In genomic region chr7:21426286-21426957, GRCh38 we compare ENCODE assay signal across 8 cellular contexts. TPM values are rescaled to one million over a fixed set of nuclear protein-coding genes. Genes with fewer than 3 reads are reported as not detected.
A peak's percentile ranks its signal among the peaks of the same experiment; 100 is the strongest.
DNase-seq lines count a peak whose midpoint lies in the region; ATAC-seq, FAIRE-seq and TF ChIP-seq lines count a peak whose summit lies in the region.

No MANE protein-coding gene starts in this region.

- ATAC-seq in A549 (no peak), GM21360 (IDR thresholded peaks at IDR 0.05; ENCODE audit: unreplicated experiment) (no peak)
- ATAC-seq in activated naive CD8-positive, alpha-beta T cell treated with anti-CD3 and anti-CD28 coated beads, Interleukin-2, amount 50 U/mL, for 24 hours: no peak

- peak overlapping the region; percentile 62 for H3K27ac ChIP-seq in A549
- peak overlapping the region; percentile 71 for H3K27ac ChIP-seq in layer of hippocampus (ENCODE audit: low read depth, low read length)
- H3K27ac ChIP-seq in tibial nerve: peak overlapping the region; percentile 65 to 97 (median 94)

- CTCF ChIA-PET in A549 (lab: Yijun Ruan, JAX): interaction anchor here (0.6 to 1.7 kb wide), 3 partner anchors 11 to 575 kb away, joined by 3 to 6 read pairs (median 3); no protein-coding TSS in a partner anchor

- no peak for TF ChIP-seq EP300 in A549 (IDR thresholded peaks at IDR 0.05)
- no peak for TF ChIP-seq EP300 in tibial nerve (IDR thresholded peaks at IDR 0.05)

- peaks cover 7% of the 10 kb centered on the region for H3K36me3 ChIP-seq in H7 (replicated peaks; ENCODE audit: control insufficient read depth, insufficient read depth, low read length)
- H3K36me3 ChIP-seq in tibial nerve: peaks cover 0 to 12% (median 0%) of the 10 kb centered on the region in 3 donors

- DNase-seq in A549 (ENCODE audit: low read depth in 1 of 2, low spot score in 1 of 2): peak in 1 of 2 experiments; percentile 7
- DNase-seq in H7: peak; percentile 16
- no peak for DNase-seq in activated naive CD8-positive, alpha-beta T cell treated with anti-CD3 and anti-CD28 coated beads, Interleukin-2, amount 50 U/mL, for 24 hours
- no peak for DNase-seq in tibial nerve (ENCODE audit: low spot score in 2 of 2)
- DNase-seq in GM13977 (ENCODE audit: low spot score): no peak
- no peak for DNase-seq in HuH-7 (ENCODE audit: low spot score)

- TF ChIP-seq CTCF in A549 (IDR thresholded peaks at IDR 0.05) (no peak), tibial nerve (IDR thresholded peaks at IDR 0.05) (no peak), GM13977 (IDR thresholded peaks at IDR 0.05; ENCODE audit: extremely low read depth, insufficient read depth, missing control alignments) (no peak)

- peaks cover 16% of the 10 kb centered on the region for H3K36me3 Mint-ChIP-seq in activated naive CD8-positive, alpha-beta T cell treated with anti-CD3 and anti-CD28 coated beads, Interleukin-2, amount 50 U/mL, for 24 hours (ENCODE audit: low read depth)

- 45% methylated on average over 12 of the region's 13 CpGs for WGBS in A549 (ENCODE audit: missing lambda C conversion rate)
- WGBS in tibial nerve, 2 donors: 14 to 17% methylated on average over 12 to 13 of the region's 13 CpGs

- H3K4me3 ChIP-seq in A549 (peak overlapping the region; percentile 52), H7 (ENCODE audit: insufficient read depth, low read depth, low read length) (peak overlapping the region; percentile 36), tibial nerve (peak overlapping the region; percentile 38 to 88 (median 68))

- TF ChIP-seq RAD21 in A549 (conservative IDR thresholded peaks at IDR 0.05 in 1 of 2, IDR thresholded peaks at IDR 0.05 in 1 of 2): no peak

- H3K9me3 ChIP-seq in A549 (no peaks in the 10 kb centered on the region), tibial nerve (no peaks in the 10 kb centered on the region)

- H3K27me3 ChIP-seq in H7 (ENCODE audit: control insufficient read depth, insufficient read depth, low read length) (no peaks in the 10 kb centered on the region), layer of hippocampus (ENCODE audit: control insufficient read depth, insufficient read depth, low read length) (no peaks in the 10 kb centered on the region), tibial nerve (no peaks in the 10 kb centered on the region)

- peak overlapping the region; percentile 89 for H3K4me2 ChIP-seq in A549

- peaks cover 6% of the 10 kb centered on the region; the same call in 1 of the 3 replicates for H3K4me1 ChIP-seq in A549
- peaks cover 0 to 36% (median 12%) of the 10 kb centered on the region in 4 donors for H3K4me1 ChIP-seq in tibial nerve

- H3K4me3 Mint-ChIP-seq in activated naive CD8-positive, alpha-beta T cell treated with anti-CD3 and anti-CD28 coated beads, Interleukin-2, amount 50 U/mL, for 24 hours: peak overlapping the region; percentile 78

- no peak for TF ChIP-seq POLR2A in A549 (IDR thresholded peaks at IDR 0.05; ENCODE audit: low read length)
- TF ChIP-seq POLR2A in tibial nerve (IDR thresholded peaks at IDR 0.05): no peak

- POLR2A ChIA-PET in A549 (lab: Yijun Ruan, JAX): interaction anchor here (0.7 to 1.9 kb wide), 6 partner anchors 11 to 519 kb away, joined by 3 to 7 read pairs (median 4); partner anchors contain the start of gene CDCA7L

- H3K9me3 Mint-ChIP-seq in activated naive CD8-positive, alpha-beta T cell treated with anti-CD3 and anti-CD28 coated beads, Interleukin-2, amount 50 U/mL, for 24 hours: no peaks in the 10 kb centered on the region

- H3K27ac Mint-ChIP-seq in activated naive CD8-positive, alpha-beta T cell treated with anti-CD3 and anti-CD28 coated beads, Interleukin-2, amount 50 U/mL, for 24 hours: peak overlapping the region; percentile 79

- in situ Hi-C loops in GM13977 (cut with MboI; ENCODE audit: low pct_unique_long_range_greater_than_20kb, low sequenced_read_pairs, unreplicated experiment): no loop called here

- H3K4me1 Mint-ChIP-seq in activated naive CD8-positive, alpha-beta T cell treated with anti-CD3 and anti-CD28 coated beads, Interleukin-2, amount 50 U/mL, for 24 hours: peaks cover 40% of the 10 kb centered on the region

- H3K27me3 Mint-ChIP-seq in activated naive CD8-positive, alpha-beta T cell treated with anti-CD3 and anti-CD28 coated beads, Interleukin-2, amount 50 U/mL, for 24 hours: no peaks in the 10 kb centered on the region

- no peak for FAIRE-seq in A549 (lab: Jason Lieb, UNC)

TF ChIP-seq in A549, 52 proteins besides CTCF, POLR2A, EP300 and RAD21:
- TF ChIP-seq ZNF302 (CRISPR knock-in tag; IDR thresholded peaks at IDR 0.05) (no peak), POLR2AphosphoS2 (conservative IDR thresholded peaks at IDR 0.05; ENCODE audit: low read length) (no peak), HES2 (IDR thresholded peaks at IDR 0.05) (no peak), FOSL2 (IDR thresholded peaks at IDR 0.05) (no peak), FOSL2 (CRISPR knock-in tag; IDR thresholded peaks at IDR 0.05) (no peak), ZFP36 (IDR thresholded peaks at IDR 0.05; ENCODE audit: borderline replicate concordance, partially characterized antibody) (no peak), CHD4 (IDR thresholded peaks at IDR 0.05; ENCODE audit: borderline replicate concordance) (no peak), ELK1 (IDR thresholded peaks at IDR 0.05; ENCODE audit: low read depth, low read length) (no peak), MAZ (IDR thresholded peaks at IDR 0.05; ENCODE audit: borderline replicate concordance, low read depth, low read length) (no peak), KDM1A (IDR thresholded peaks at IDR 0.05; ENCODE audit: low read depth) (no peak), FOXS1 (CRISPR knock-in tag; IDR thresholded peaks at IDR 0.05) (no peak), FOSB (CRISPR knock-in tag; IDR thresholded peaks at IDR 0.05) (no peak), KDM5A (IDR thresholded peaks at IDR 0.05) (no peak), EHF (CRISPR knock-in tag; IDR thresholded peaks at IDR 0.05) (no peak), HOXA7 (CRISPR knock-in tag; IDR thresholded peaks at IDR 0.05) (no peak)
TF ChIP-seq in A549: peak in this region for 0.

RNA-seq across cellular contexts. Expression of gene SP4, which starts 1.5 kb away (rescaled TPM):
- polyA plus RNA-seq in A549 (2011; rRNA removed): 4.5 and 5.3 TPM in 2 replicates
- 0.98 and 1.3 TPM in 2 replicates for polyA plus RNA-seq in A549 (2012; cell fraction: cytosol; rRNA removed)
- polyA plus RNA-seq in A549 (2012; cell fraction: nucleus; rRNA removed): 1.2 and 2.7 TPM in 2 replicates
- 1.8 to 2.3 TPM (median 1.9 TPM) in 3 replicates for polyA plus RNA-seq in A549 (2017; fragmentation: RNase III; extraction: RNeasy Plus Mini Kit Qiagen cat#74134 plus additional on column Dnase treatment)
- polyA minus RNA-seq in A549 (2011; rRNA and poly(A)+ RNA removed): 10.2 and 12.1 TPM in 2 replicates
- 21.2 and 26.3 TPM in 2 replicates for total RNA-seq in H7 (2014; rRNA removed; shearing (Covaris generic))
- total RNA-seq in tibial nerve: 10 to 100 TPM in 3 of 4 donors, 1 to 10 TPM in 1; 6.9 to 17.0 (median 11.3) TPM
